In the genomic region with DNA sequence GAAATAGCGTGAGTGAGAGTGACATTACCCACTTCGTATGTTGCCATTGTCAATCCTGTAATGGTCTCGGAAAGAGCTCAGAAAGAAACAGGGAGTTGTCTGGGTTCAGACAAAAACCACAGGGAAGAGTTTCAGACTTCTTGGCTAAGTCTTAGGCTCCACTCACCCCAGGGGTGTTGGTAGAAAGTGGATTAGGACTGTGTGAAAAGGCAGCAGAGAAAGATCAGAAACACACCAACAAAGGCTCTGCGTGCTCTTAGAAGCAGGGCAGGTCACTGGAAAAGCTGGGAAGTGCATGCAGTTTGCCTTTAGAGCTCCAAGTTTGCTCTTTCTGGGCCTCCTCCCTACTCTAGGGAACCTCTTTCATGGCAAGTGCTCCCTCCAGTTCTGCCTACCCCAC, we compare ENCODE assay signal across 13 cellular contexts.
"Had no signal": no experiment of that assay in that cellular context is flagged by ENCODE, and none has a peak within 500 bp of the region (broad histone marks: within the 10 kb centered on the region; RNA-seq: fewer than 3 reads in every experiment).

No MANE protein-coding gene starts in this region.

- H3K27ac ChIP-seq: breast epithelium, SJCRH30, transverse colon had no signal

- ATAC-seq: stimulated activated naive CD8-positive, alpha-beta T cell treated with anti-CD3 and anti-CD28 coated beads, Interleukin-15, Interleukin-2, amounts not matched to agents 100 U/mL and 50 U/mL, for 24 hours had no signal

- H3K4me3 ChIP-seq: breast epithelium, lung, SJCRH30, transverse colon had no signal

- H3K9me3 ChIP-seq: SJCRH30 had no signal

- H3K4me3 Mint-ChIP-seq: naive B cell had no signal

- H3K36me3 ChIP-seq: breast epithelium, SJCRH30, transverse colon had no signal

- H3K27me3 Mint-ChIP-seq: naive B cell had no signal

- H3K4me1 ChIP-seq: breast epithelium, SJCRH30, transverse colon had no signal

- DNase-seq: activated CD4-positive, alpha-beta T cell treated with anti-CD3 and anti-CD28 coated beads, Interleukin-2, amount 50 U/mL, for 1 hour; activated naive CD4-positive, alpha-beta T cell treated with Interleukin-2 at 50 U/mL for 16 hours; activated T-cell treated with anti-CD3 and anti-CD28 coated beads for 4 hours; dermis blood vessel endothelial cell; hippocampal formation; kidney glomerular epithelial cell; naive B cell; occipital lobe; SJCRH30; stimulated activated naive CD8-positive, alpha-beta T cell treated with anti-CD3 and anti-CD28 coated beads, Interleukin-15, Interleukin-2, amounts not matched to agents 100 U/mL and 50 U/mL, for 24 hours; transverse colon had no signal

- H3K27me3 ChIP-seq: breast epithelium, SJCRH30, transverse colon had no signal

- H3K36me3 Mint-ChIP-seq: naive B cell had no signal
